ENCODE assay signal across 35 cellular contexts in genomic region chr10:48335788-48336187, GRCh38.
"Had no signal": no experiment of that assay in that cellular context is flagged by ENCODE, and none has a peak within 500 bp of the region (broad histone marks: within the 10 kb centered on the region; RNA-seq: fewer than 3 reads in every experiment).

No MANE protein-coding gene starts in this region.

- DNase-seq: Karpas-422, Kasumi-1, MG63, MM.1S, MV-4-11, NCI-H1048, NCI-H1092, NCI-H1092 treated with DMSO at 0.1 percent for 48 hours, NCI-H1105, NCI-H1105 treated with DMSO at 0.1 percent for 48 hours, NCI-H1417, NCI-H1417 treated with DMSO at 0.1 percent for 48 hours, NCI-H1436, NCI-H1436 treated with DMSO at 0.1 percent for 48 hours, NCI-H146, NCI-H1694, NCI-H1694 treated with DMSO at 0.1 percent for 48 hours, NCI-H187, NCI-H187 treated with DMSO at 0.1 percent for 48 hours, NCI-H1930, NCI-H2029, NCI-H2029 treated with DMSO at 0.1 percent for 48 hours, NCI-H2081, NCI-H2081 treated with DMSO at 0.1 percent for 48 hours, NCI-H2107, NCI-H2171, NCI-H2171 treated with DMSO at 0.1 percent for 48 hours, NCI-H2227 treated with DMSO at 0.1 percent for 48 hours, NCI-H226, NCI-H345, NCI-H446, NCI-H446 treated with DMSO at 0.1 percent for 48 hours, NCI-H510A, NCI-H510A treated with DMSO at 0.1 percent for 48 hours, NCI-H524 had no signal

- H3K9me3 ChIP-seq: MG63 had no signal

- H3K36me3 ChIP-seq: MG63 had no signal

- H3K27me3 ChIP-seq: MG63 had no signal

- H3K4me3 ChIP-seq: MG63 had no signal
